ENCODE assay signal across 8 cellular contexts in genomic region chr2:182980115-182980514, GRCh38. TPM values are rescaled to one million over a fixed set of nuclear protein-coding genes. Genes with fewer than 3 reads are reported as not detected.
DNase-seq lines count a peak whose midpoint lies in the region; ATAC-seq and TF ChIP-seq lines count a peak whose summit lies in the region.

No MANE protein-coding gene starts in this region.

- H3K36me3 ChIP-seq in A673 (ENCODE audit: insufficient read depth, low read length, poor library complexity, severe bottlenecking): peaks cover 71% of the 10 kb centered on the region
- H3K36me3 ChIP-seq in upper lobe of right lung: peaks cover 70% of the 10 kb centered on the region

- POLR2A ChIA-PET in A673 (lab: Charles Lee; ENCODE audit: low non-redundant PET): interaction anchor here (0.5 to 0.6 kb wide), 2 partner anchors 205 to 1169 kb away, joined by 3 to 8 read pairs; no protein-coding TSS in a partner anchor
- POLR2A ChIA-PET in activated B cell treated with CpG ODN at 0.5 μM for 24 hours (lab: Charles Lee): no interaction called here

- H3K4me3 Mint-ChIP-seq in activated B cell treated with CpG ODN at 0.5 μM for 24 hours (no peak overlapping the region), immature natural killer cell (no peak overlapping the region)

- H3K4me3 ChIP-seq in A673 (ENCODE audit: low read depth, low read length, poor library complexity, severe bottlenecking): no peak overlapping the region
- no peak overlapping the region for H3K4me3 ChIP-seq in upper lobe of right lung

- TF ChIP-seq CTCF in A673 (conservative IDR thresholded peaks at IDR 0.05; ENCODE audit: low read depth, low read length) (peak; percentile 69), activated B cell treated with CpG ODN at 0.5 μM for 24 hours (IDR thresholded peaks at IDR 0.05) (peak; percentile 93), upper lobe of right lung (IDR thresholded peaks at IDR 0.05) (peak; percentile 65)

- no peaks in the 10 kb centered on the region for H3K4me1 Mint-ChIP-seq in activated B cell treated with CpG ODN at 0.5 μM for 24 hours
- no peaks in the 10 kb centered on the region for H3K4me1 Mint-ChIP-seq in immature natural killer cell

- no peak overlapping the region for H3K27ac Mint-ChIP-seq in activated B cell treated with CpG ODN at 0.5 μM for 24 hours
- H3K27ac Mint-ChIP-seq in immature natural killer cell: no peak overlapping the region

- H3K9me3 Mint-ChIP-seq in activated B cell treated with CpG ODN at 0.5 μM for 24 hours: no peaks in the 10 kb centered on the region
- no peaks in the 10 kb centered on the region for H3K9me3 Mint-ChIP-seq in immature natural killer cell

- ATAC-seq in GM18519 (IDR thresholded peaks at IDR 0.05; ENCODE audit: low FRiP score, unreplicated experiment) (peak; percentile 85), HG03060 (IDR thresholded peaks at IDR 0.05; ENCODE audit: low read depth, unreplicated experiment) (peak; percentile 73), activated B cell treated with CpG ODN at 0.5 μM for 24 hours (ENCODE audit: low read depth) (peak; percentile 67), upper lobe of right lung (peak; percentile 49)

- H3K9me3 ChIP-seq in A673 (ENCODE audit: low read depth, low read length, poor library complexity, severe bottlenecking) (no peaks in the 10 kb centered on the region), upper lobe of right lung (no peaks in the 10 kb centered on the region)

- H3K27ac ChIP-seq in A673 (ENCODE audit: low read depth, low read length, poor library complexity, severe bottlenecking) (no peak overlapping the region), upper lobe of right lung (no peak overlapping the region)

- H3K27me3 Mint-ChIP-seq in activated B cell treated with CpG ODN at 0.5 μM for 24 hours (peaks cover 3% of the 10 kb centered on the region), immature natural killer cell (ENCODE audit: low read depth in 3 of 3) (no peaks in the 10 kb centered on the region)

- H3K4me1 ChIP-seq in A673 (ENCODE audit: insufficient read depth, low read length, poor library complexity, severe bottlenecking) (peaks cover 26% of the 10 kb centered on the region), upper lobe of right lung (no peaks in the 10 kb centered on the region)

- H3K27me3 ChIP-seq in A673 (replicated peaks; ENCODE audit: insufficient read depth, low read depth, low read length, poor library complexity) (no peaks in the 10 kb centered on the region), upper lobe of right lung (no peaks in the 10 kb centered on the region)

- CTCF ChIA-PET in A673 (lab: Charles Lee) (interaction anchor here (0.6 to 2.0 kb wide), 6 partner anchors 30 to 1237 kb away, joined by 3 to 12 read pairs (median 4); no protein-coding TSS in a partner anchor), activated B cell treated with CpG ODN at 0.5 μM for 24 hours (lab: Charles Lee) (interaction anchor here (0.9 to 3.0 kb wide), 12 partner anchors 12 to 800 kb away, joined by 3 to 60 read pairs (median 5); no protein-coding TSS in a partner anchor)

- H3K36me3 Mint-ChIP-seq in activated B cell treated with CpG ODN at 0.5 μM for 24 hours (ENCODE audit: low read depth) (no peaks in the 10 kb centered on the region), immature natural killer cell (peaks cover 4 to 13% (median 8%) of the 10 kb centered on the region in 3 donors)

- intact Hi-C loops in A673 (cut with micrococcal nuclease; ENCODE audit: unreplicated experiment) (loop anchor here (1.0 to 5.0 kb wide), 5 partner anchors 196 to 793 kb away; no protein-coding TSS in a partner anchor), activated B cell treated with CpG ODN at 0.5 μM for 24 hours (cut with micrococcal nuclease) (loop anchor here (1.0 to 2.0 kb wide), 4 partner anchors 313 to 1237 kb away; no protein-coding TSS in a partner anchor), upper lobe of right lung (cut with DNase I) (no loop called here)

- no TSS peak for BruUV-seq in A673 (replicated peaks; lab: Mats Ljungman, UMichigan)

- DNase-seq in A673 (ENCODE audit: low spot score) (peak; percentile 81), NCI-H2081 (lab: John Stamatoyannopoulos, UW) (peak; percentile 14 to 45), activated B cell treated with CpG ODN at 0.5 μM for 24 hours (no peak), immature natural killer cell (peak; percentile 3 to 32 (median 6)), upper lobe of right lung (no peak)
- DNase-seq in stimulated activated CD8-positive, alpha-beta memory T cell treated with anti-CD3 and anti-CD28 coated beads, Interleukin-4, amount 100 ng/mL, for 48 hours: no peak

RNA-seq across cellular contexts. Expression of gene NCKAP1, which starts 58.1 kb away (rescaled TPM):
- total RNA-seq in A673 (2021) (153 and 177 TPM in 2 replicates), activated B cell treated with CpG ODN at 0.5 μM for 24 hours (0.22 TPM in 1 of 2 replicates, not detected in the other), upper lobe of right lung (117 TPM)
- 1 to 10 TPM in 2 of 3 donors, under 1 TPM in 1; 0.52 to 3.7 (median 2.2) TPM for polyA plus RNA-seq in immature natural killer cell

Comparison
In these comparisons a context has a peak if more than half of its experiments do, and no peak if none do; other contexts are left out.
1. DNase-seq: peak in A673 (single experiment), NCI-H2081 (2 of 2) and immature natural killer cell (3 of 3); none in activated B cell treated with CpG ODN at 0.5 μM for 24 hours (single experiment), upper lobe of right lung (single experiment) and stimulated activated CD8-positive, alpha-beta memory T cell treated with anti-CD3 and anti-CD28 coated beads, Interleukin-4, amount 100 ng/mL, for 48 hours (single experiment).
2. RNA of gene NCKAP1, which starts 58.1 kb away (total RNA-seq): 153 to 177 TPM in A673 and 117 TPM in upper lobe of right lung (single experiment); 0.22 TPM in activated B cell treated with CpG ODN at 0.5 μM for 24 hours; every median in the first group is over 10 times any median in the second.
3. Peak in every context shown above with its lines, with median percentiles within 50 percentile points of each other: CTCF ChIP-seq and ATAC-seq.